11 cellular contexts compared by ENCODE assay signal in the genomic region with DNA sequence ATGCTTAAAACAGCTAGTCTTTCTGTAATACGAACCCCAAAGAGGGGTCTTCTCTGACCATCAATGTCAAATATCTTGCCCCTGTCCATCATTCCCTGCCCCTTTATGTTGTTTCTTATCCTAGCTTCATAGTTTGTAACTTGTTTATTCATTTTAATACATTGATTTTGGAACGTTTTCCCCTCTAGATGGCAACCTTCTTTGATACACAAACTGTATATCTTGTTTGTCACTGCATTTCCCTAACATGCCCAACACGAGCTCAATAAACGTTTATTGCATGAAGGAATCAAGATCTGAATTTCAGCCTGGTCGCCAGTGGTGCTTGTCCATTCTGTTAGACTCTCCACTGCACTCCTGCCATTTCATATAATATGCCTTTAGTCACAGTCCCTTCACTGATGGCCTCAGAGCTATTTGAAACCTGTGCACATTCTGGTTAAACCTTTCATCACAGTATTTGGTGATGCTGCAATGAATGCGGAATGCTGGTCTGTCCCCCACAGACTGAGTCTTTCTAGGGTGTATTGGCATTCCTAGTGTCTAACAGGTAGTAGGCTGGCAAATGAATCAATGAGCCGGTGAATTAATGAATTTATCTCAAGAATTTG. TPM values are rescaled to one million over a fixed set of nuclear protein-coding genes. Genes with fewer than 3 reads are reported as not detected.
A peak's percentile ranks its signal among the peaks of the same experiment; 100 is the strongest.
DNase-seq lines count a peak whose midpoint lies in the region; ATAC-seq and TF ChIP-seq lines count a peak whose summit lies in the region.
"Had no signal": no experiment of that assay in that cellular context is flagged by ENCODE, and none has a peak within 500 bp of the region (broad histone marks: within the 10 kb centered on the region; RNA-seq: fewer than 3 reads in every experiment).

No MANE protein-coding gene starts in this region.

- H3K4me1 ChIP-seq in MM.1S (ENCODE audit: low read length) (peaks cover 53% of the 10 kb centered on the region), osteoblast (ENCODE audit: insufficient read depth, low read length) (peaks cover 28% of the 10 kb centered on the region)

- H3K9ac ChIP-seq in MM.1S (ENCODE audit: low read length) = no peak overlapping the region

- ATAC-seq in HG02623 (IDR thresholded peaks at IDR 0.05; ENCODE audit: unreplicated experiment) = no peak
- ATAC-seq in GM19328 (IDR thresholded peaks at IDR 0.05; ENCODE audit: unreplicated experiment) = no peak
- ATAC-seq in HG03571 (IDR thresholded peaks at IDR 0.05; ENCODE audit: unreplicated experiment) = no peak
- ATAC-seq: left colon had no signal

- no peak overlapping the region for H2AFZ ChIP-seq in MM.1S (ENCODE audit: low read length)
- H2AFZ ChIP-seq in osteoblast (ENCODE audit: low read length) = no peak overlapping the region

- no peaks in the 10 kb centered on the region for H4K20me1 ChIP-seq in MM.1S (ENCODE audit: insufficient read depth, low read length)
- no peaks in the 10 kb centered on the region for H4K20me1 ChIP-seq in osteoblast (ENCODE audit: insufficient read depth, low read length)

- H3K9me3 ChIP-seq in MM.1S (replicated peaks; ENCODE audit: insufficient read depth, low read length) (no peaks in the 10 kb centered on the region), osteoblast (ENCODE audit: low read depth, low read length) (no peaks in the 10 kb centered on the region)

- H3K4me3 ChIP-seq in MM.1S (ENCODE audit: low read length) (no peak overlapping the region), cardiac fibroblast (replicated peaks in 1 of 2; ENCODE audit: low read depth in 2 of 2, low read length in 2 of 2) (no peak overlapping the region), osteoblast (ENCODE audit: insufficient read depth, low read length) (no peak overlapping the region)
- H3K4me3 ChIP-seq: skin epidermis had no signal

- H3K36me3 ChIP-seq in MM.1S (replicated peaks; ENCODE audit: insufficient read depth, low read length) (no peaks in the 10 kb centered on the region), osteoblast (ENCODE audit: insufficient read depth, low read length) (no peaks in the 10 kb centered on the region)

- H3K4me2 ChIP-seq in MM.1S (ENCODE audit: low read depth, low read length) = 0 out of 2 replicates have a peak overlapping the region, but pooled peaks have one; percentile 27
- H3K4me2 ChIP-seq in osteoblast (ENCODE audit: insufficient read depth, low read length) = peak overlapping the region; percentile 12

- peaks cover 13% of the 10 kb centered on the region; the same call in 1 of the 2 replicates for H3F3A ChIP-seq in MM.1S (ENCODE audit: insufficient read depth, low read length)

- no peaks in the 10 kb centered on the region for H3K27me3 ChIP-seq in MM.1S (replicated peaks; ENCODE audit: insufficient read depth, low read length)
- H3K27me3 ChIP-seq in osteoblast (ENCODE audit: insufficient read depth, low read length) = no peaks in the 10 kb centered on the region

- TF ChIP-seq CTCF in MM.1S (IDR thresholded peaks at IDR 0.05; ENCODE audit: low read length) (peak; percentile 23), cardiac fibroblast (IDR thresholded peaks at IDR 0.05; ENCODE audit: low read depth, low read length) (no peak), osteoblast (IDR thresholded peaks at IDR 0.05; ENCODE audit: extremely low read depth, low read depth, low read length) (peak; percentile 26)

- peak; percentile 49 for DNase-seq in ELR (ENCODE audit: low read depth)
- no peak for DNase-seq in MM.1S
- DNase-seq in cardiac fibroblast (ENCODE audit: low read depth in 2 of 2) = peak; percentile 25 to 56
- DNase-seq in osteoblast (ENCODE audit: insufficient read length, low spot score, missing footprints) = no peak
- DNase-seq: activated CD8-positive, alpha-beta memory T cell treated with anti-CD3 and anti-CD28 coated beads, Interleukin-2, amount 10 ng/mL, durations not matched to agents 7 days and 5 days; left colon had no signal

- peak overlapping the region; percentile 26; the same call in 1 of the 2 replicates for H3K27ac ChIP-seq in MM.1S (ENCODE audit: low read length)
- peak overlapping the region; percentile 92 for H3K27ac ChIP-seq in osteoblast (ENCODE audit: low read depth, low read length)
- H3K27ac ChIP-seq: HL-60, skin epidermis had no signal

- H3K9me2 ChIP-seq in MM.1S (replicated peaks; ENCODE audit: insufficient read depth, low read length) = no peaks in the 10 kb centered on the region

- no peaks in the 10 kb centered on the region for H3K79me2 ChIP-seq in MM.1S (ENCODE audit: low read length)
- no peaks in the 10 kb centered on the region for H3K79me2 ChIP-seq in osteoblast (ENCODE audit: insufficient read depth, low read length)

RNA-seq across cellular contexts. Expression of a gene that starts 55.0 kb away (rescaled TPM):
- 41.3 and 42.4 TPM in 2 replicates for total RNA-seq in osteoblast

Comparison
In these comparisons a context has a peak if more than half of its experiments do, and no peak if none do; other contexts are left out.
1. DNase-seq: peak in ELR (single experiment) and cardiac fibroblast (2 of 2); none in MM.1S (single experiment) and osteoblast (single experiment).